Comparison of ENCODE assay signal across 16 cellular contexts in genomic region chr16:83002351-83003334, GRCh38.
DNase-seq lines count a peak whose midpoint lies in the region; ATAC-seq and TF ChIP-seq lines count a peak whose summit lies in the region.
"Had no signal": no experiment of that assay in that cellular context is flagged by ENCODE, and none has a peak within 500 bp of the region (broad histone marks: within the 10 kb centered on the region; RNA-seq: fewer than 3 reads in every experiment).

No MANE protein-coding gene starts in this region.

- no peak overlapping the region for H3K9ac ChIP-seq in PC-3 (ENCODE audit: low read length)

- BruUV-seq in PC-3 (replicated peaks; lab: Mats Ljungman, UMichigan) = no TSS peak

- H3K27me3 ChIP-seq in PC-3 (ENCODE audit: low read length) (no peaks in the 10 kb centered on the region), body of pancreas (no peaks in the 10 kb centered on the region), prostate gland (replicated peaks; ENCODE audit: insufficient read depth) (no peaks in the 10 kb centered on the region)
- H3K27me3 ChIP-seq: heart left ventricle had no signal

- no peaks in the 10 kb centered on the region for H3K9me2 ChIP-seq in PC-3 (replicated peaks; ENCODE audit: low read length)

- H3K9me3 ChIP-seq in PC-3 (ENCODE audit: low read length) (no peaks in the 10 kb centered on the region), body of pancreas (no peaks in the 10 kb centered on the region), prostate gland (no peaks in the 10 kb centered on the region)
- H3K9me3 ChIP-seq: heart left ventricle had no signal

- 49 to 54% methylated on average over 8 of the region's 8 CpGs for WGBS in body of pancreas, 2 donors
- WGBS in prostate gland = 77% methylated on average over 8 of the region's 8 CpGs

- CTCF ChIA-PET in PC-3 (lab: Charles Lee) = no interaction called here

- ATAC-seq in PC-3 = no peak
- no peak for ATAC-seq in body of pancreas
- ATAC-seq: GM12878 had no signal

- H3K4me2 ChIP-seq in PC-3 (ENCODE audit: low read length) = no peak overlapping the region

- H3K4me1 ChIP-seq in PC-3 (ENCODE audit: insufficient read depth, low read length) (no peaks in the 10 kb centered on the region), body of pancreas (peaks cover 8% of the 10 kb centered on the region), prostate gland (replicated peaks) (no peaks in the 10 kb centered on the region)

- peak; percentile 39 for DNase-seq in AG10803 (ENCODE audit: low read depth)
- DNase-seq in HCEC 1CT = peak; percentile 54
- DNase-seq in SHP77 (lab: John Stamatoyannopoulos, UW) = peak; percentile 80
- DNase-seq in foreskin fibroblast = peak; percentile 17 to 18
- no peak for DNase-seq in PC-3
- no peak for DNase-seq in NCI-H345 treated with DMSO at 0.1 percent for 48 hours (lab: John Stamatoyannopoulos, UW; ENCODE audit: unreplicated experiment)
- no peak for DNase-seq in body of pancreas
- no peak for DNase-seq in prostate gland (ENCODE audit: low spot score)
- DNase-seq: activated CD8-positive, alpha-beta memory T cell treated with anti-CD3 and anti-CD28 coated beads for 24 hours; activated effector memory CD4-positive, alpha-beta T cell treated with anti-CD3 and anti-CD28 coated beads, Interleukin-2, amount 50 U/mL, for 16 hours; heart left ventricle; kidney glomerular epithelial cell; naive B cell; NCI-H2171 treated with DMSO at 0.1 percent for 48 hours; WERI-Rb-1 had no signal

- no peaks in the 10 kb centered on the region for H3K79me2 ChIP-seq in PC-3 (ENCODE audit: low read length)

- H3F3A ChIP-seq in PC-3 (ENCODE audit: low read length, unreplicated experiment) = no peaks in the 10 kb centered on the region

- H2AFZ ChIP-seq in PC-3 (ENCODE audit: low read length) = no peak overlapping the region

- H3K27ac ChIP-seq in PC-3 (ENCODE audit: low read length) (no peak overlapping the region), body of pancreas (no peak overlapping the region), prostate gland (no peak overlapping the region)
- H3K27ac ChIP-seq: WERI-Rb-1 had no signal

- intact Hi-C loops in PC-3 (cut with micrococcal nuclease) = no loop called here
- intact Hi-C loops in body of pancreas (cut with DNase I) = no loop called here
- intact Hi-C loops in prostate gland (cut with DNase I) = no loop called here

- TF ChIP-seq CTCF in AG10803 (conservative IDR thresholded peaks at IDR 0.05; ENCODE audit: low read length) = no peak
- no peak for TF ChIP-seq CTCF in foreskin fibroblast (IDR thresholded peaks at IDR 0.05; ENCODE audit: low read depth, low read length)
- TF ChIP-seq CTCF in PC-3 (conservative IDR thresholded peaks at IDR 0.05; ENCODE audit: low read depth, low read length) = no peak
- no peak for TF ChIP-seq CTCF in body of pancreas (IDR thresholded peaks at IDR 0.05)
- no peak for TF ChIP-seq CTCF in prostate gland (IDR thresholded peaks at IDR 0.05)

- no peaks in the 10 kb centered on the region for H4K20me1 ChIP-seq in PC-3 (ENCODE audit: low read length)

- TF ChIP-seq POLR2A in body of pancreas (IDR thresholded peaks at IDR 0.05) (no peak), prostate gland (IDR thresholded peaks at IDR 0.05) (no peak)

- H3K36me3 ChIP-seq in PC-3 (ENCODE audit: low read depth, low read length) (no peaks in the 10 kb centered on the region), body of pancreas (replicated peaks in 1 of 2; ENCODE audit: insufficient read depth in 1 of 2, low read depth in 2 of 2) (no peaks in the 10 kb centered on the region), prostate gland (no peaks in the 10 kb centered on the region)
- H3K36me3 ChIP-seq: heart left ventricle, WERI-Rb-1 had no signal

- POLR2A ChIA-PET in PC-3 (lab: Charles Lee; ENCODE audit: unreplicated experiment) = no interaction called here

- H3K4me3 ChIP-seq in AG10803 (ENCODE audit: low read length) (no peak overlapping the region), foreskin fibroblast (ENCODE audit: low read depth in 1 of 2, low read length in 2 of 2) (no peak overlapping the region), PC-3 (ENCODE audit: low read length) (no peak overlapping the region), body of pancreas (no peak overlapping the region), prostate gland (no peak overlapping the region)
- H3K4me3 ChIP-seq: GM12878, heart left ventricle had no signal

Comparison
In these comparisons a context has a peak if more than half of its experiments do, and no peak if none do; other contexts are left out.
1. DNase-seq: peak in AG10803 (single experiment), HCEC 1CT (single experiment), SHP77 (2 of 2) and foreskin fibroblast (2 of 2); none in PC-3 (single experiment), NCI-H345 treated with DMSO at 0.1 percent for 48 hours (single experiment), body of pancreas (0 of 4) and prostate gland (single experiment).